In genomic region chr20:37706298-37706697, GRCh38 we compare ENCODE assay signal across 2 cellular contexts.
TF ChIP-seq lines count a peak whose summit lies in the region.

No MANE protein-coding gene starts in this region.

TF ChIP-seq in HepG2, 621 proteins besides CTCF, POLR2A, EP300 and RAD21:
- TF ChIP-seq ZNF556 (CRISPR knock-in tag; IDR thresholded peaks at IDR 0.05; ENCODE audit: borderline replicate concordance) (0 out of 2 replicates have a peak, but pooled peaks have one; percentile 30), ARID5B (CRISPR knock-in tag; IDR thresholded peaks at IDR 0.05) (no peak), MYPOP (CRISPR knock-in tag; IDR thresholded peaks at IDR 0.05) (no peak)

TF ChIP-seq in K562, 482 proteins besides CTCF, POLR2A, EP300 and RAD21:
- TF ChIP-seq GTF2F1 (IDR thresholded peaks at IDR 0.05; ENCODE audit: low read depth, low read length) (no peak), ZNF184 (CRISPR knock-in tag; IDR thresholded peaks at IDR 0.05) (no peak), TAL1 (IDR thresholded peaks at IDR 0.05) (peak; percentile 14; the same call in 1 of the 2 replicates), SOX6 (IDR thresholded peaks at IDR 0.05) (peak; percentile 40; the same call in 1 of the 2 replicates), HINFP (tag; conservative IDR thresholded peaks at IDR 0.05; ENCODE audit: low read depth) (no peak), KDM1A (IDR thresholded peaks at IDR 0.05) (0 out of 4 replicates have a peak, but pooled peaks have one; percentile 26 to 32), ZNF717 (CRISPR knock-in tag; IDR thresholded peaks at IDR 0.05) (no peak), PTRF (tag; IDR thresholded peaks at IDR 0.05) (no peak), ZNF785 (CRISPR knock-in tag; IDR thresholded peaks at IDR 0.05) (no peak), CBFA2T3 (IDR thresholded peaks at IDR 0.05) (peak; percentile 64), ARID1B (IDR thresholded peaks at IDR 0.05) (peak; percentile 36; the same call in 1 of the 2 replicates), TEAD4 (IDR thresholded peaks at IDR 0.05; ENCODE audit: low read length) (peak; percentile 15; the same call in 1 of the 2 replicates), TEAD4 (CRISPR knock-in tag; IDR thresholded peaks at IDR 0.05; ENCODE audit: borderline replicate concordance) (no peak), CBFA2T2 (conservative IDR thresholded peaks at IDR 0.05) (peak; percentile 37; the same call in 1 of the 2 replicates), CTBP1 (IDR thresholded peaks at IDR 0.05; ENCODE audit: borderline replicate concordance) (0 out of 2 replicates have a peak, but pooled peaks have one; percentile 29), ZSCAN29 (IDR thresholded peaks at IDR 0.05) (no peak), BACH1 (tag; IDR thresholded peaks at IDR 0.05) (no peak), DNMT1 (IDR thresholded peaks at IDR 0.05) (no peak)
